ENCODE assay signal across 15 cellular contexts in genomic region chr12:11623382-11623781, GRCh38. TPM values are rescaled to one million over a fixed set of nuclear protein-coding genes. Genes with fewer than 3 reads are reported as not detected.
DNase-seq lines count a peak whose midpoint lies in the region; ATAC-seq, FAIRE-seq and TF ChIP-seq lines count a peak whose summit lies in the region.
"Had no signal": no experiment of that assay in that cellular context is flagged by ENCODE, and none has a peak within 500 bp of the region (broad histone marks: within the 10 kb centered on the region; RNA-seq: fewer than 3 reads in every experiment).

No MANE protein-coding gene starts in this region.

- ATAC-seq in GM19452 (IDR thresholded peaks at IDR 0.05; ENCODE audit: unreplicated experiment) = no peak
- no peak for ATAC-seq in naive thymus-derived CD4-positive, alpha-beta T cell
- ATAC-seq: activated CD8-positive, alpha-beta memory T cell treated with anti-CD3 and anti-CD28 coated beads, Interleukin-2, amount 10 ng/mL, durations not matched to agents 7 days and 5 days; natural killer cell had no signal

- dilution Hi-C loops in keratinocyte (cut with MboI; ENCODE audit: extremely low pct_ligation_motif_present, low sequenced_read_pairs) = no loop called here

- TF ChIP-seq CTCF in keratinocyte (optimal IDR thresholded peaks at IDR 0.05 in 1 of 3, IDR thresholded peaks at IDR 0.05 in 1 of 3, conservative IDR thresholded peaks at IDR 0.05 in 1 of 3; ENCODE audit: extremely low read depth in 1 of 3, insufficient read depth in 2 of 3, low read length in 3 of 3) = no peak
- TF ChIP-seq CTCF in suprapubic skin (IDR thresholded peaks at IDR 0.05) = no peak

- no peaks in the 10 kb centered on the region for H3K36me3 Mint-ChIP-seq in naive thymus-derived CD4-positive, alpha-beta T cell
- H3K36me3 Mint-ChIP-seq: activated naive CD4-positive, alpha-beta T cell treated with anti-CD3 and anti-CD28 coated beads, Interleukin-2, amount 10 ng/mL, durations not matched to agents 7 days and 5 days; natural killer cell had no signal

- CTCF ChIA-PET in naive thymus-derived CD4-positive, alpha-beta T cell (lab: Charles Lee) = interaction anchor here (1.0 to 4.3 kb wide), 3 partner anchors 11 to 410 kb away, joined by 3 to 31 read pairs (median 4); no protein-coding TSS in a partner anchor

- H3K9ac ChIP-seq in HUES48 (ENCODE audit: low read depth, low read length) (peak overlapping the region; percentile 23; the same call in 1 of the 2 replicates), keratinocyte (ENCODE audit: control insufficient read depth, extremely low read depth, insufficient read depth, low read length) (no peak overlapping the region)

- H3K36me3 ChIP-seq in HUES48 (ENCODE audit: control insufficient read depth, insufficient read depth, low read length) (no peaks in the 10 kb centered on the region), SJSA1 (no peaks in the 10 kb centered on the region), keratinocyte (ENCODE audit: control insufficient read depth in 2 of 2, extremely low read depth in 1 of 2, insufficient read depth in 2 of 2, low read length in 2 of 2) (no peaks in the 10 kb centered on the region), suprapubic skin (no peaks in the 10 kb centered on the region)
- H3K36me3 ChIP-seq in naive thymus-derived CD4-positive, alpha-beta T cell (ENCODE audit: control insufficient read depth in 2 of 3, insufficient read depth in 3 of 3, low read length in 3 of 3) = no peaks in the 10 kb centered on the region
- H3K36me3 ChIP-seq: tibial nerve had no signal

- H3K4me1 Mint-ChIP-seq in naive thymus-derived CD4-positive, alpha-beta T cell = peaks cover 0 to 10% (median 0%) of the 10 kb centered on the region in 7 donors
- H3K4me1 Mint-ChIP-seq: activated CD8-positive, alpha-beta memory T cell treated with anti-CD3 and anti-CD28 coated beads, Interleukin-2, amount 10 ng/mL, durations not matched to agents 7 days and 5 days; natural killer cell had no signal

- H3K4me2 ChIP-seq in keratinocyte (ENCODE audit: control insufficient read depth, extremely low read depth, insufficient read depth, low read depth, low read length) = no peak overlapping the region

- H3K4me3 ChIP-seq in HUES48 (ENCODE audit: low read depth, low read length) (no peak overlapping the region), SJSA1 (no peak overlapping the region), keratinocyte (ENCODE audit: control insufficient read depth in 2 of 3, extremely low read depth in 1 of 3, insufficient read depth in 2 of 3, low read depth in 1 of 3, low read length in 3 of 3) (no peak overlapping the region), suprapubic skin (no peak overlapping the region)
- H3K4me3 ChIP-seq in naive thymus-derived CD4-positive, alpha-beta T cell (ENCODE audit: low read length) = no peak overlapping the region
- H3K4me3 ChIP-seq: tibial nerve had no signal

- peak in 1 of 2 experiments; percentile 38 for DNase-seq in SJSA1 (ENCODE audit: low read depth in 1 of 2, low spot score in 2 of 2)
- DNase-seq in keratinocyte (ENCODE audit: low read depth, low spot score) = no peak
- DNase-seq in suprapubic skin (ENCODE audit: low spot score in 2 of 2) = no peak
- DNase-seq in NCI-H748 treated with DMSO at 0.1 percent for 48 hours (lab: John Stamatoyannopoulos, UW) = no peak
- no peak for DNase-seq in activated CD4-positive, alpha-beta T cell treated with anti-CD3 and anti-CD28 coated beads for 48 hours
- DNase-seq in naive thymus-derived CD4-positive, alpha-beta T cell = no peak
- DNase-seq: activated CD8-positive, alpha-beta memory T cell treated with anti-CD3 and anti-CD28 coated beads, Interleukin-2, amount 10 ng/mL, durations not matched to agents 7 days and 5 days; activated naive CD4-positive, alpha-beta T cell treated with anti-CD3 and anti-CD28 coated beads, Interleukin-2, amount 10 ng/mL, durations not matched to agents 7 days and 5 days; cortex of kidney; natural killer cell; NCI-H1048; small intestine had no signal

- no peaks in the 10 kb centered on the region for H3K27me3 Mint-ChIP-seq in naive thymus-derived CD4-positive, alpha-beta T cell

- H3K9me1 ChIP-seq in keratinocyte (ENCODE audit: control insufficient read depth, extremely low read depth, insufficient read depth, low read length) = no peaks in the 10 kb centered on the region

- POLR2A ChIA-PET in naive thymus-derived CD4-positive, alpha-beta T cell (lab: Charles Lee) = no interaction called here

- H3K27me3 ChIP-seq in HUES48 (ENCODE audit: control insufficient read depth, insufficient read depth, low read length) = no peaks in the 10 kb centered on the region
- H3K27me3 ChIP-seq in SJSA1 (replicated peaks) = no peaks in the 10 kb centered on the region
- H3K27me3 ChIP-seq in keratinocyte (ENCODE audit: control insufficient read depth, extremely low read depth, insufficient read depth, low read length) = no peaks in the 10 kb centered on the region
- no peaks in the 10 kb centered on the region for H3K27me3 ChIP-seq in suprapubic skin
- no peaks in the 10 kb centered on the region for H3K27me3 ChIP-seq in naive thymus-derived CD4-positive, alpha-beta T cell (ENCODE audit: control insufficient read depth in 2 of 2, insufficient read depth in 2 of 2, low read length in 2 of 2)
- H3K27me3 ChIP-seq: tibial nerve had no signal

- 50% methylated on average over 4 of the region's 4 CpGs for WGBS in suprapubic skin

- no peaks in the 10 kb centered on the region for H4K20me1 ChIP-seq in keratinocyte (ENCODE audit: control insufficient read depth, extremely low read depth, insufficient read depth, low read length)

- H3K4me3 Mint-ChIP-seq in naive thymus-derived CD4-positive, alpha-beta T cell = no peak overlapping the region
- H3K4me3 Mint-ChIP-seq: activated CD8-positive, alpha-beta memory T cell treated with anti-CD3 and anti-CD28 coated beads, Interleukin-2, amount 10 ng/mL, durations not matched to agents 7 days and 5 days; activated naive CD4-positive, alpha-beta T cell treated with anti-CD3 and anti-CD28 coated beads, Interleukin-2, amount 10 ng/mL, durations not matched to agents 7 days and 5 days; natural killer cell had no signal

- H3K27ac Mint-ChIP-seq in naive thymus-derived CD4-positive, alpha-beta T cell = peak overlapping the region in 1 of 9 donors; percentile 34
- H3K27ac Mint-ChIP-seq: activated CD8-positive, alpha-beta memory T cell treated with anti-CD3 and anti-CD28 coated beads, Interleukin-2, amount 10 ng/mL, durations not matched to agents 7 days and 5 days; activated naive CD4-positive, alpha-beta T cell treated with anti-CD3 and anti-CD28 coated beads, Interleukin-2, amount 10 ng/mL, durations not matched to agents 7 days and 5 days; natural killer cell had no signal

- peaks cover 0 to 2% (median 0%) of the 10 kb centered on the region in 11 donors for H3K9me3 Mint-ChIP-seq in naive thymus-derived CD4-positive, alpha-beta T cell
- H3K9me3 Mint-ChIP-seq: activated naive CD4-positive, alpha-beta T cell treated with anti-CD3 and anti-CD28 coated beads, Interleukin-2, amount 10 ng/mL, durations not matched to agents 7 days and 5 days; natural killer cell had no signal

- intact Hi-C loops in naive thymus-derived CD4-positive, alpha-beta T cell (cut with micrococcal nuclease) = no loop called here

- no peak for TF ChIP-seq EP300 in suprapubic skin (IDR thresholded peaks at IDR 0.05)

- peak overlapping the region; percentile 0 for H2AFZ ChIP-seq in keratinocyte (ENCODE audit: control insufficient read depth, low read length)

- H3K27ac ChIP-seq in HUES48 (ENCODE audit: low read depth, low read length) = peak overlapping the region; percentile 58
- peak overlapping the region; percentile 27 for H3K27ac ChIP-seq in SJSA1
- no peak overlapping the region for H3K27ac ChIP-seq in keratinocyte (ENCODE audit: control insufficient read depth, insufficient read depth, low read length)
- H3K27ac ChIP-seq in suprapubic skin = peak overlapping the region; percentile 34
- H3K27ac ChIP-seq in naive thymus-derived CD4-positive, alpha-beta T cell (ENCODE audit: low read depth, low read length) = no peak overlapping the region
- H3K27ac ChIP-seq: tibial nerve had no signal

- H3K9me3 ChIP-seq in HUES48 (ENCODE audit: control insufficient read depth, insufficient read depth, low read length) (0 out of 2 replicates have a peak, but pooled peaks cover 2% of the 10 kb centered on the region), SJSA1 (replicated peaks) (no peaks in the 10 kb centered on the region), keratinocyte (ENCODE audit: control insufficient read depth, low read depth, low read length) (no peaks in the 10 kb centered on the region), suprapubic skin (no peaks in the 10 kb centered on the region)
- no peaks in the 10 kb centered on the region for H3K9me3 ChIP-seq in naive thymus-derived CD4-positive, alpha-beta T cell (ENCODE audit: control insufficient read depth in 2 of 3, low read length in 3 of 3)
- H3K9me3 ChIP-seq: tibial nerve had no signal

- FAIRE-seq in keratinocyte (lab: Jason Lieb, UNC) = peak; percentile 9
- FAIRE-seq: small intestine had no signal

- no peaks in the 10 kb centered on the region for H3K79me2 ChIP-seq in keratinocyte (ENCODE audit: control insufficient read depth, insufficient read depth, low read length)

- no peak for TF ChIP-seq POLR2A in suprapubic skin (IDR thresholded peaks at IDR 0.05)

- H3K4me1 ChIP-seq in HUES48 (ENCODE audit: control insufficient read depth, insufficient read depth, low read length) (peaks cover 29% of the 10 kb centered on the region), SJSA1 (replicated peaks) (peaks cover 10% of the 10 kb centered on the region), keratinocyte (ENCODE audit: control insufficient read depth, extremely low read depth, insufficient read depth, low read length) (peaks cover 3% of the 10 kb centered on the region), suprapubic skin (peaks cover 9% of the 10 kb centered on the region)
- H3K4me1 ChIP-seq in naive thymus-derived CD4-positive, alpha-beta T cell (ENCODE audit: control insufficient read depth in 2 of 2, insufficient read depth in 2 of 2, low read length in 2 of 2) = no peaks in the 10 kb centered on the region
- H3K4me1 ChIP-seq: tibial nerve had no signal

RNA-seq across cellular contexts. Expression of gene ETV6, which starts 26.1 kb away (rescaled TPM):
- total RNA-seq in SJSA1 (2014; rRNA removed; shearing (Covaris generic)) = 5.9 and 8.0 TPM in 2 replicates
- polyA plus RNA-seq in keratinocyte = 4.0 to 7.1 TPM (median 5.3 TPM) in 3 replicates
- 2.5 TPM for polyA plus RNA-seq in keratinocyte (2011; ENCODE audit: low read depth)
- 3.8 and 5.1 TPM in 2 replicates for polyA plus RNA-seq in keratinocyte (2011; cell fraction: cytosol; rRNA removed)
- 9.2 and 10.9 TPM in 2 replicates for polyA plus RNA-seq in keratinocyte (2011; cell fraction: nucleus; rRNA removed)
- 3.8 and 5.8 TPM in 2 replicates for polyA plus RNA-seq in keratinocyte (2012; ENCODE audit: low replicate concordance)
- 10.6 to 15.9 TPM (median 14.6 TPM) in 3 replicates for polyA minus RNA-seq in keratinocyte
- 6.9 TPM for polyA minus RNA-seq in keratinocyte (2011; cell fraction: cytosol; rRNA and poly(A)+ RNA removed)
- 9.5 and 15.9 TPM in 2 replicates for polyA minus RNA-seq in keratinocyte (2011; cell fraction: nucleus; rRNA and poly(A)+ RNA removed)
- 10 to 100 TPM; 16.9 to 41.4 (median 25.1) TPM for total RNA-seq in suprapubic skin
- total RNA-seq in naive thymus-derived CD4-positive, alpha-beta T cell = 10 to 100 TPM; 24.2 to 70.3 (median 38.0) TPM
- 1 to 10 TPM; 2.2 to 5.5 TPM for polyA plus RNA-seq in naive thymus-derived CD4-positive, alpha-beta T cell

Comparison
In these comparisons a context has a peak if more than half of its experiments do, and no peak if none do; other contexts are left out.
1. H3K27ac ChIP-seq: peak in HUES48 (single experiment), SJSA1 (single experiment) and suprapubic skin (single experiment); none in keratinocyte (single experiment) and naive thymus-derived CD4-positive, alpha-beta T cell (single experiment).